Comparison of ENCODE assay signal across 21 cellular contexts in genomic region chr19:45895519-45895972, GRCh38. TPM values are rescaled to one million over a fixed set of nuclear protein-coding genes. Genes with fewer than 3 reads are reported as not detected.
DNase-seq lines count a peak whose midpoint lies in the region; ATAC-seq, FAIRE-seq and TF ChIP-seq lines count a peak whose summit lies in the region.
"Had no signal": no experiment of that assay in that cellular context is flagged by ENCODE, and none has a peak within 500 bp of the region (broad histone marks: within the 10 kb centered on the region; RNA-seq: fewer than 3 reads in every experiment).

No MANE protein-coding gene starts in this region.

- POLR2A ChIA-PET in RWPE1 (lab: Yijun Ruan, JAX; ENCODE audit: low non-redundant PET), result no interaction called here

- H3K4me1 Mint-ChIP-seq in endodermal cell, result no peaks in the 10 kb centered on the region

- H3K9ac ChIP-seq in endodermal cell (ENCODE audit: extremely low read depth, low read length, poor library complexity, severe bottlenecking), result no peak overlapping the region
- H3K9ac ChIP-seq in neuronal stem cell (ENCODE audit: low read depth, low read length, poor library complexity), result no peak overlapping the region

- H3K18ac ChIP-seq in neuronal stem cell (ENCODE audit: low read length), result no peak overlapping the region

- H3K4me1 ChIP-seq in endodermal cell (ENCODE audit: control insufficient read depth, insufficient read depth, low read length) (no peaks in the 10 kb centered on the region), neuronal stem cell (ENCODE audit: control insufficient read depth in 2 of 2, insufficient read depth in 1 of 2, low read depth in 1 of 2, low read length in 2 of 2) (peaks cover 0 to 2% of the 10 kb centered on the region in 2 donors), vagina (peaks cover 7% of the 10 kb centered on the region)

- intact Hi-C loops in vagina (cut with DNase I), result no loop called here

- peaks cover 1% of the 10 kb centered on the region for H3K27me3 Mint-ChIP-seq in endodermal cell (ENCODE audit: insufficient read depth)
- H3K27me3 Mint-ChIP-seq: IgD-negative memory B cell had no signal

- no peak overlapping the region for H3K4me2 ChIP-seq in neuronal stem cell (ENCODE audit: insufficient read depth, low read length, poor library complexity, severe bottlenecking)

- no peak for TF ChIP-seq CTCF in RWPE1 (conservative IDR thresholded peaks at IDR 0.05; ENCODE audit: low read depth)
- no peak for TF ChIP-seq CTCF in endodermal cell (conservative IDR thresholded peaks at IDR 0.05)
- no peak for TF ChIP-seq CTCF in vagina (IDR thresholded peaks at IDR 0.05)

- no peak for TF ChIP-seq POLR2A in vagina (IDR thresholded peaks at IDR 0.05)

- no peak overlapping the region for H3K4ac ChIP-seq in neuronal stem cell (ENCODE audit: low read length)

- no peak for DNase-seq in RWPE1 (ENCODE audit: low spot score)
- no peak for DNase-seq in endodermal cell
- no peak for DNase-seq in neuronal stem cell (ENCODE audit: low spot score)
- no peak for DNase-seq in vagina (ENCODE audit: extremely low spot score in 2 of 2)
- DNase-seq in HTR-8/SVneo (ENCODE audit: insufficient read length, low spot score), result no peak
- DNase-seq: GF-D8, Kasumi-1, NCI-H1105, NCI-H1694 treated with DMSO at 0.1 percent for 48 hours, NCI-H226, NCI-H524 treated with DMSO at 0.1 percent for 48 hours, SHP77 treated with DMSO at 0.1 percent for 48 hours had no signal

- H3K9me3 ChIP-seq in endodermal cell (ENCODE audit: control insufficient read depth, low read length) (no peaks in the 10 kb centered on the region), neuronal stem cell (replicated peaks in 1 of 2; ENCODE audit: control insufficient read depth in 2 of 2, insufficient read depth in 1 of 2, low read depth in 1 of 2, low read length in 2 of 2) (no peaks in the 10 kb centered on the region), vagina (no peaks in the 10 kb centered on the region)

- H2BK120ac ChIP-seq in neuronal stem cell (ENCODE audit: low read depth, low read length), result no peak overlapping the region

- H2BK5ac ChIP-seq in neuronal stem cell (ENCODE audit: low read length), result no peak overlapping the region

- 93 to 94% methylated on average over 7 to 9 of the region's 9 CpGs for WGBS in endodermal cell (ENCODE audit: insufficient coverage in 1 of 2, insufficient read length in 1 of 2), 2 experiments
- WGBS in neuronal stem cell (ENCODE audit: extremely low coverage in 2 of 2, insufficient read length in 2 of 2, insufficient replicate concordance in 1 of 2), 2 donors, result no CpG with 5 or more reads among the region's 9 CpGs

- peak overlapping the region; percentile 12 for H3K27ac Mint-ChIP-seq in endodermal cell

- no peak overlapping the region for H2AFZ ChIP-seq in neuronal stem cell (ENCODE audit: low read length)

- no peak overlapping the region for H4K8ac ChIP-seq in neuronal stem cell (ENCODE audit: low read depth, low read length)

- H3K4me3 ChIP-seq in endodermal cell (ENCODE audit: low read length) (no peak overlapping the region), neuronal stem cell (ENCODE audit: low read length in 2 of 2) (no peak overlapping the region), vagina (no peak overlapping the region)

- H3K27me3 ChIP-seq in endodermal cell (ENCODE audit: control insufficient read depth, insufficient read depth, low read length, poor library complexity, severe bottlenecking), result no peaks in the 10 kb centered on the region
- H3K27me3 ChIP-seq in neuronal stem cell (ENCODE audit: control insufficient read depth in 3 of 3, insufficient read depth in 3 of 3, low read depth in 1 of 3, low read length in 3 of 3), result peaks cover 0 to 3% (median 0%) of the 10 kb centered on the region in 3 experiments
- no peaks in the 10 kb centered on the region for H3K27me3 ChIP-seq in vagina

- H2AK5ac ChIP-seq in neuronal stem cell (ENCODE audit: low read depth, low read length), result no peak overlapping the region

- H3K23ac ChIP-seq in neuronal stem cell (ENCODE audit: low read depth, low read length, poor library complexity), result no peak overlapping the region

- H3K36me3 Mint-ChIP-seq in endodermal cell (ENCODE audit: low read depth), result peaks cover 39% of the 10 kb centered on the region

- peak overlapping the region; percentile 25 for H2BK15ac ChIP-seq in neuronal stem cell (ENCODE audit: low read length)

- H3K4me3 Mint-ChIP-seq in endodermal cell, result no peak overlapping the region

- ATAC-seq in HG03196 (IDR thresholded peaks at IDR 0.05; ENCODE audit: unreplicated experiment), result no peak
- no peak for ATAC-seq in GM21526 (IDR thresholded peaks at IDR 0.05; ENCODE audit: low FRiP score, unreplicated experiment)

- H3K36me3 ChIP-seq in endodermal cell (ENCODE audit: control insufficient read depth, insufficient read depth, low read length), result peaks cover 19% of the 10 kb centered on the region
- H3K36me3 ChIP-seq in neuronal stem cell (replicated peaks in 1 of 2; ENCODE audit: control insufficient read depth in 2 of 2, insufficient read depth in 2 of 2, low read length in 2 of 2), result peaks cover 15 to 46% of the 10 kb centered on the region in 2 donors
- H3K36me3 ChIP-seq in vagina, result peaks cover 0 to 50% of the 10 kb centered on the region in 2 donors

- H3K14ac ChIP-seq in neuronal stem cell (ENCODE audit: low read length), result no peak overlapping the region

- CTCF ChIA-PET in RWPE1 (lab: Yijun Ruan, JAX), result interaction anchor here (0.5 to 0.7 kb wide), 2 partner anchors 65 to 134 kb away, joined by 5 to 6 read pairs; no protein-coding TSS in a partner anchor

- H3K9me3 Mint-ChIP-seq in endodermal cell, result no peaks in the 10 kb centered on the region
- H3K9me3 Mint-ChIP-seq: IgD-negative memory B cell had no signal

- H3K27ac ChIP-seq in RWPE1, result peak overlapping the region; percentile 23; the same call in 1 of the 2 replicates
- H3K27ac ChIP-seq in endodermal cell (ENCODE audit: low read depth, low read length), result no peak overlapping the region
- peak overlapping the region; percentile 46 for H3K27ac ChIP-seq in neuronal stem cell (replicated peaks; ENCODE audit: low read length)
- H3K27ac ChIP-seq in vagina, result peak overlapping the region; percentile 20
- H3K27ac ChIP-seq: C4-2B had no signal

- no peak overlapping the region for H2BK12ac ChIP-seq in neuronal stem cell (ENCODE audit: low read length)

- no peaks in the 10 kb centered on the region for H3K79me1 ChIP-seq in neuronal stem cell (ENCODE audit: low read depth, low read length)

- H4K91ac ChIP-seq in neuronal stem cell (ENCODE audit: low read depth, low read length, poor library complexity), result no peak overlapping the region

- no peak for FAIRE-seq in HTR-8/SVneo (lab: Jason Lieb, UNC)
- FAIRE-seq: GM12892, RCC 7860 had no signal

RNA-seq across cellular contexts. Expression of gene MYPOP, which starts 6.9 kb away (rescaled TPM):
- 10 to 100 TPM; 13.6 to 19.9 TPM for total RNA-seq in endodermal cell
- polyA plus RNA-seq in endodermal cell (2013, experiment 1 of 2), result 9.8 TPM
- 8.9 TPM for polyA plus RNA-seq in endodermal cell (2013, experiment 2 of 2)
- polyA plus RNA-seq in neuronal stem cell (2013, experiment 1 of 2), result 11.4 TPM
- polyA plus RNA-seq in neuronal stem cell (2013, experiment 2 of 2), result 11.5 TPM
- 13.8 TPM for total RNA-seq in vagina

RNA-seq across cellular contexts. Expression of gene IRF2BP1, which starts 9.6 kb away (rescaled TPM):
- 10 to 100 TPM; 23.8 to 30.3 TPM for total RNA-seq in endodermal cell
- polyA plus RNA-seq in endodermal cell (2013, experiment 1 of 2), result 18.0 TPM
- 18.3 TPM for polyA plus RNA-seq in endodermal cell (2013, experiment 2 of 2)
- 14.0 TPM for polyA plus RNA-seq in neuronal stem cell (2013, experiment 1 of 2)
- polyA plus RNA-seq in neuronal stem cell (2013, experiment 2 of 2), result 14.4 TPM
- 32.2 TPM for total RNA-seq in vagina

RNA-seq across cellular contexts. Expression of gene NANOS2, which starts 19.0 kb away (rescaled TPM):
- not detected for total RNA-seq in endodermal cell
- polyA plus RNA-seq in endodermal cell (2013, experiment 1 of 2), result not detected
- not detected for polyA plus RNA-seq in endodermal cell (2013, experiment 2 of 2)
- polyA plus RNA-seq in neuronal stem cell (2013, experiment 1 of 2), result 0.11 TPM
- 0.12 TPM for polyA plus RNA-seq in neuronal stem cell (2013, experiment 2 of 2)
- total RNA-seq in vagina, result not detected
- total RNA-seq: Daoy, H4, HT-29 had no signal
- polyA plus RNA-seq: IgD-negative memory B cell had no signal

RNA-seq across cellular contexts. Expression of gene FOXA3, which starts 31.4 kb away (rescaled TPM):
- 10 to 100 TPM; 54.2 to 58.1 TPM for total RNA-seq in endodermal cell
- 8.4 TPM for polyA plus RNA-seq in endodermal cell (2013, experiment 1 of 2)
- 8.1 TPM for polyA plus RNA-seq in endodermal cell (2013, experiment 2 of 2)
- polyA plus RNA-seq in neuronal stem cell (2013, experiment 1 of 2), result 5.9 TPM
- polyA plus RNA-seq in neuronal stem cell (2013, experiment 2 of 2), result 5.6 TPM
- total RNA-seq in vagina, result not detected
- polyA plus RNA-seq: IgD-negative memory B cell had no signal

RNA-seq across cellular contexts. Expression of gene SYMPK, which starts 32.6 kb away (rescaled TPM):
- 100 to 1,000 TPM; 104 to 119 TPM for total RNA-seq in endodermal cell
- polyA plus RNA-seq in endodermal cell (2013, experiment 1 of 2), result 68.8 TPM
- 64.9 TPM for polyA plus RNA-seq in endodermal cell (2013, experiment 2 of 2)
- polyA plus RNA-seq in neuronal stem cell (2013, experiment 1 of 2), result 58.0 TPM
- polyA plus RNA-seq in neuronal stem cell (2013, experiment 2 of 2), result 59.5 TPM
- total RNA-seq in vagina, result 43.2 TPM
